1 cellular context compared by ENCODE assay signal in the genomic region with DNA sequence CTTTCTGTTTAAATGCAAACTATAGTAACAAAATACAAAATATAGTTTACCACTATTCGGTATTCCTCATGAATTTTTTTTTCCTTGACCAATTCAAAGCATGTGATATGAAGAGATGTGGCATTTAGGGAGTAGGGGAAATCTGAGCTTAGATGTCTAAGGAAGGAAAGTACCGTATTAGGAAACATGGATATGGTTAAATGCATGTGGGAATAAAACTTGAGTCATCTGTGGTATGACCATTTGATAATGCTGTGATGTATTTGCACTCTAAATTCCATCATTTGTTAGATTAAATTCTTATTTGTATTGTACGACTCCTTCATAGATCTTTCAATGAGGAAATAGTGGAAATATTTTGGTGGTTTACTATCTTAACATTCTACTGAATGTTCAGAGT.
TF ChIP-seq lines count a peak whose summit lies in the region.

No MANE protein-coding gene starts in this region.

TF ChIP-seq in IMR-90, 13 proteins besides CTCF, POLR2A, EP300 and RAD21:
- TF ChIP-seq RFX5 (IDR thresholded peaks at IDR 0.05; ENCODE audit: low read depth, low read length) (no peak), CEBPB (IDR thresholded peaks at IDR 0.05; ENCODE audit: low read depth, low read length) (0 out of 2 replicates have a peak, but pooled peaks have one; percentile 30)
